In genomic region chr18:64271264-64271663, GRCh38 we compare ENCODE assay signal across 16 cellular contexts.
DNase-seq lines count a peak whose midpoint lies in the region; ATAC-seq lines count a peak whose summit lies in the region.
"Had no signal": no experiment of that assay in that cellular context is flagged by ENCODE, and none has a peak within 500 bp of the region (broad histone marks: within the 10 kb centered on the region; RNA-seq: fewer than 3 reads in every experiment).

No MANE protein-coding gene starts in this region.

- H3K4me3 Mint-ChIP-seq in activated CD4-positive, alpha-beta T cell treated with anti-CD3 and anti-CD28 coated beads, Interleukin-2, amount 10 ng/mL, durations not matched to agents 7 days and 5 days = no peak overlapping the region
- H3K4me3 Mint-ChIP-seq: activated naive CD8-positive, alpha-beta T cell treated with anti-CD3 and anti-CD28 coated beads for 36 hours had no signal

- no peaks in the 10 kb centered on the region for H3K36me3 ChIP-seq in iPS-20b (ENCODE audit: insufficient read depth, low read depth, low read length)
- H3K36me3 ChIP-seq: sigmoid colon had no signal

- H3K27ac ChIP-seq in iPS-20b (ENCODE audit: low read length) = peak overlapping the region; percentile 88
- H3K27ac ChIP-seq: sigmoid colon had no signal

- H3K36me3 Mint-ChIP-seq in activated CD4-positive, alpha-beta T cell treated with anti-CD3 and anti-CD28 coated beads, Interleukin-2, amount 10 ng/mL, durations not matched to agents 7 days and 5 days (ENCODE audit: low read depth) = no peaks in the 10 kb centered on the region
- H3K36me3 Mint-ChIP-seq: activated naive CD8-positive, alpha-beta T cell treated with anti-CD3 and anti-CD28 coated beads for 36 hours had no signal

- H3K4me1 Mint-ChIP-seq in activated CD4-positive, alpha-beta T cell treated with anti-CD3 and anti-CD28 coated beads, Interleukin-2, amount 10 ng/mL, durations not matched to agents 7 days and 5 days = no peaks in the 10 kb centered on the region
- H3K4me1 Mint-ChIP-seq: activated naive CD8-positive, alpha-beta T cell treated with anti-CD3 and anti-CD28 coated beads for 36 hours had no signal

- POLR2A ChIA-PET in activated CD4-positive, alpha-beta T cell treated with anti-CD3 and anti-CD28 coated beads, Interleukin-2, amount 10 ng/mL, durations not matched to agents 7 days and 5 days (lab: Charles Lee) = no interaction called here

- ATAC-seq in GM21619 (IDR thresholded peaks at IDR 0.05; ENCODE audit: unreplicated experiment) = no peak
- ATAC-seq: left colon, Panc1 had no signal

- no peaks in the 10 kb centered on the region for H3K9me3 ChIP-seq in iPS-20b (ENCODE audit: insufficient read depth, low read depth, low read length)
- H3K9me3 ChIP-seq: sigmoid colon had no signal

- no peaks in the 10 kb centered on the region for H3K9me3 Mint-ChIP-seq in activated CD4-positive, alpha-beta T cell treated with anti-CD3 and anti-CD28 coated beads, Interleukin-2, amount 10 ng/mL, durations not matched to agents 7 days and 5 days
- H3K9me3 Mint-ChIP-seq: activated naive CD8-positive, alpha-beta T cell treated with anti-CD3 and anti-CD28 coated beads for 36 hours had no signal

- H3K27me3 Mint-ChIP-seq in activated CD4-positive, alpha-beta T cell treated with anti-CD3 and anti-CD28 coated beads, Interleukin-2, amount 10 ng/mL, durations not matched to agents 7 days and 5 days = no peaks in the 10 kb centered on the region
- H3K27me3 Mint-ChIP-seq: activated naive CD8-positive, alpha-beta T cell treated with anti-CD3 and anti-CD28 coated beads for 36 hours had no signal

- peaks cover 32% of the 10 kb centered on the region for H3K4me1 ChIP-seq in iPS-20b (ENCODE audit: insufficient read depth, low read length)
- H3K4me1 ChIP-seq: sigmoid colon had no signal

- no peak overlapping the region; the same call in 1 of the 2 replicates for H3K9ac ChIP-seq in iPS-20b (ENCODE audit: low read depth, low read length)

- H3K4me3 ChIP-seq in iPS-20b (ENCODE audit: low read length) = no peak overlapping the region
- H3K4me3 ChIP-seq: sigmoid colon had no signal

- CTCF ChIA-PET in activated CD4-positive, alpha-beta T cell treated with anti-CD3 and anti-CD28 coated beads, Interleukin-2, amount 10 ng/mL, durations not matched to agents 7 days and 5 days (lab: Charles Lee) = no interaction called here

- no peak overlapping the region for H3K27ac Mint-ChIP-seq in activated CD4-positive, alpha-beta T cell treated with anti-CD3 and anti-CD28 coated beads, Interleukin-2, amount 10 ng/mL, durations not matched to agents 7 days and 5 days
- H3K27ac Mint-ChIP-seq: activated naive CD8-positive, alpha-beta T cell treated with anti-CD3 and anti-CD28 coated beads for 36 hours had no signal

- no peaks in the 10 kb centered on the region for H3K27me3 ChIP-seq in iPS-20b (ENCODE audit: insufficient read depth, low read length)
- H3K27me3 ChIP-seq: sigmoid colon had no signal

- DNase-seq in COR-L47 (lab: John Stamatoyannopoulos, UW) (peak; percentile 87), NCI-H1105 treated with DMSO at 0.1 percent for 48 hours (lab: John Stamatoyannopoulos, UW) (peak; percentile 82), NCI-H69 (lab: John Stamatoyannopoulos, UW) (peak; percentile 95), DMS114 treated with DMSO at 0.1 percent for 48 hours (lab: John Stamatoyannopoulos, UW; ENCODE audit: unreplicated experiment) (no peak)
- DNase-seq in activated CD4-positive, alpha-beta T cell treated with anti-CD3 and anti-CD28 coated beads, Interleukin-2, amount 10 ng/mL, durations not matched to agents 7 days and 5 days = no peak
- no peak for DNase-seq in activated CD4-positive, alpha-beta T cell treated with anti-CD3 and anti-CD28 coated beads for 1 hour
- DNase-seq: activated CD4-positive, alpha-beta T cell treated with anti-CD3 and anti-CD28 coated beads, Interleukin-2, amount 50 U/mL, for 1 hour; activated naive CD8-positive, alpha-beta T cell treated with anti-CD3 and anti-CD28 coated beads for 36 hours; activated T-cell treated with anti-CD3 and anti-CD28 coated beads, Interleukin-2, amount 50 U/mL, for 1 hour; effector memory CD4-positive, alpha-beta T cell; sigmoid colon; stimulated activated CD4-positive, alpha-beta T cell treated with anti-CD3 and anti-CD28 coated beads, Interleukin-2, amount 100 ng/mL, for 24 hours had no signal

Comparison
In these comparisons a context has a peak if more than half of its experiments do, and no peak if none do; other contexts are left out.
1. DNase-seq: peak in COR-L47 (single experiment), NCI-H1105 treated with DMSO at 0.1 percent for 48 hours (single experiment) and NCI-H69 (single experiment); none in activated CD4-positive, alpha-beta T cell treated with anti-CD3 and anti-CD28 coated beads, Interleukin-2, amount 10 ng/mL, durations not matched to agents 7 days and 5 days (single experiment), activated CD4-positive, alpha-beta T cell treated with anti-CD3 and anti-CD28 coated beads for 1 hour (single experiment) and DMS114 treated with DMSO at 0.1 percent for 48 hours (single experiment).